Comparison of ENCODE assay signal across 12 cellular contexts in genomic region chr3:101963902-101964362, GRCh38.
A peak's percentile ranks its signal among the peaks of the same experiment; 100 is the strongest.
DNase-seq lines count a peak whose midpoint lies in the region; ATAC-seq and TF ChIP-seq lines count a peak whose summit lies in the region.
"Had no signal": no experiment of that assay in that cellular context is flagged by ENCODE, and none has a peak within 500 bp of the region (broad histone marks: within the 10 kb centered on the region; RNA-seq: fewer than 3 reads in every experiment).

No MANE protein-coding gene starts in this region.

- H2AFZ ChIP-seq in mesenchymal stem cell (ENCODE audit: low read depth, low read length): no peak overlapping the region

- H3K27ac ChIP-seq in mesenchymal stem cell (ENCODE audit: low read length, poor library complexity, severe bottlenecking): no peak overlapping the region
- H3K27ac ChIP-seq: SK-N-MC had no signal

- H2BK12ac ChIP-seq in mesenchymal stem cell (ENCODE audit: low read length in 2 of 2): no peak overlapping the region

- DNase-seq in AG20443 (ENCODE audit: low spot score): peak; percentile 71
- DNase-seq in HFFc6: peak; percentile 68
- peak in 1 of 2 donors; percentile 35 for DNase-seq in activated naive CD4-positive, alpha-beta T cell treated with anti-CD3 and anti-CD28 coated beads, Interleukin-2, amount 50 U/mL, for 72 hours (ENCODE audit: low spot score in 2 of 2)
- DNase-seq in mesenchymal stem cell: peak; percentile 41
- no peak for DNase-seq in OCI-M2 (lab: John Stamatoyannopoulos, UW; ENCODE audit: unreplicated experiment)
- no peak for DNase-seq in cortex of kidney (lab: John Stamatoyannopoulos, UW)
- no peak for DNase-seq in NCI-H1436 treated with DMSO at 0.1 percent for 48 hours (lab: John Stamatoyannopoulos, UW)
- DNase-seq: DMS53, hippocampal formation, NCI-H1694 treated with DMSO at 0.1 percent for 48 hours had no signal

- no peak overlapping the region for H2AK5ac ChIP-seq in mesenchymal stem cell (ENCODE audit: low read length, severe bottlenecking)

- no peaks in the 10 kb centered on the region for H3K36me3 ChIP-seq in mesenchymal stem cell (ENCODE audit: control insufficient read depth in 1 of 2, insufficient read depth in 2 of 2, low read depth in 1 of 2, low read length in 2 of 2)

- H3K4me3 ChIP-seq in mesenchymal stem cell (ENCODE audit: insufficient read depth in 1 of 2, low read depth in 1 of 2, low read length in 2 of 2): no peak overlapping the region
- H3K4me3 ChIP-seq: SK-N-MC had no signal

- no peaks in the 10 kb centered on the region for H3K27me3 ChIP-seq in mesenchymal stem cell (ENCODE audit: control insufficient read depth in 1 of 2, insufficient read depth in 1 of 2, low read length in 2 of 2)

- peaks cover 1% of the 10 kb centered on the region for H3K4me1 ChIP-seq in mesenchymal stem cell (ENCODE audit: control insufficient read depth, insufficient read depth, low read depth, low read length)

- WGBS in mesenchymal stem cell: 97% methylated on average over 2 of the region's 3 CpGs

- no peak overlapping the region for H2BK5ac ChIP-seq in mesenchymal stem cell (ENCODE audit: low read depth, low read length, poor library complexity, severe bottlenecking)

- H3K14ac ChIP-seq in mesenchymal stem cell (ENCODE audit: low read length in 2 of 2): no peak overlapping the region

- no peaks in the 10 kb centered on the region; the same call in 1 of the 2 replicates for H3K27me3 Mint-ChIP-seq in HFFc6 (ENCODE audit: insufficient read depth)

- no peak overlapping the region for H2BK15ac ChIP-seq in mesenchymal stem cell (ENCODE audit: low read depth, poor library complexity, severe bottlenecking)

- H4K8ac ChIP-seq in mesenchymal stem cell (ENCODE audit: low read length): no peak overlapping the region

- H3K79me1 ChIP-seq in mesenchymal stem cell (replicated peaks; ENCODE audit: low read length, poor library complexity, severe bottlenecking): no peaks in the 10 kb centered on the region

- H4K91ac ChIP-seq in mesenchymal stem cell (ENCODE audit: low read length): no peak overlapping the region

- no peak overlapping the region for H3K4me2 ChIP-seq in mesenchymal stem cell (ENCODE audit: low read length, poor library complexity, severe bottlenecking)

- peaks cover 38% of the 10 kb centered on the region for H3K4me1 Mint-ChIP-seq in HFFc6 (ENCODE audit: low read depth)

- peak; percentile 84 to 90 for ATAC-seq in activated naive CD4-positive, alpha-beta T cell treated with anti-CD3 and anti-CD28 coated beads, Interleukin-2, amount 50 U/mL, for 72 hours
- no peak for ATAC-seq in GM18868 (IDR thresholded peaks at IDR 0.05; ENCODE audit: unreplicated experiment)

- H3K4me3 Mint-ChIP-seq in HFFc6: peak overlapping the region; percentile 0; the same call in 1 of the 2 replicates

- peak overlapping the region; percentile 49; the same call in 1 of the 2 replicates for H3K27ac Mint-ChIP-seq in HFFc6
- H3K27ac Mint-ChIP-seq in activated naive CD4-positive, alpha-beta T cell treated with anti-CD3 and anti-CD28 coated beads, Interleukin-2, amount 50 U/mL, for 72 hours: peak overlapping the region; percentile 7 to 46

- no peak overlapping the region for H3K23ac ChIP-seq in mesenchymal stem cell (ENCODE audit: low read length in 2 of 2)

- H3K9ac ChIP-seq in mesenchymal stem cell (ENCODE audit: low read length): peak overlapping the region; percentile 13

- peaks cover 20% of the 10 kb centered on the region for H3K36me3 Mint-ChIP-seq in HFFc6 (ENCODE audit: low read depth)
- peaks cover 13 to 16% of the 10 kb centered on the region in 2 donors for H3K36me3 Mint-ChIP-seq in activated naive CD4-positive, alpha-beta T cell treated with anti-CD3 and anti-CD28 coated beads, Interleukin-2, amount 50 U/mL, for 72 hours

- H3K18ac ChIP-seq in mesenchymal stem cell (ENCODE audit: low read depth in 1 of 2, low read length in 2 of 2): no peak overlapping the region

- peaks cover 5% of the 10 kb centered on the region; the same call in 1 of the 2 replicates for H3K9me3 Mint-ChIP-seq in HFFc6
- H3K9me3 Mint-ChIP-seq in activated naive CD4-positive, alpha-beta T cell treated with anti-CD3 and anti-CD28 coated beads, Interleukin-2, amount 50 U/mL, for 72 hours: peaks cover 5 to 14% of the 10 kb centered on the region in 2 donors

- TF ChIP-seq CTCF in HFFc6 (IDR thresholded peaks at IDR 0.05): no peak

- H2BK120ac ChIP-seq in mesenchymal stem cell (ENCODE audit: low read depth, low read length): no peak overlapping the region

- H3K4ac ChIP-seq in mesenchymal stem cell (ENCODE audit: low read depth in 1 of 2, low read length in 2 of 2): no peak overlapping the region

- peaks cover 6% of the 10 kb centered on the region for H3K9me3 ChIP-seq in mesenchymal stem cell (ENCODE audit: control insufficient read depth, low read length)

Comparison
In these comparisons a context has a peak if more than half of its experiments do, and no peak if none do; other contexts are left out.
1. DNase-seq: peak in AG20443 (single experiment), HFFc6 (single experiment) and mesenchymal stem cell (single experiment); none in OCI-M2 (single experiment), cortex of kidney (single experiment) and NCI-H1436 treated with DMSO at 0.1 percent for 48 hours (single experiment).